In genomic region chr5:40680741-40681350, GRCh38 we compare ENCODE assay signal across 8 cellular contexts. TPM values are rescaled to one million over a fixed set of nuclear protein-coding genes. Genes with fewer than 3 reads are reported as not detected.
DNase-seq lines count a peak whose midpoint lies in the region; TF ChIP-seq lines count a peak whose summit lies in the region.

No MANE protein-coding gene starts in this region.

- TF ChIP-seq CTCF in ascending aorta (IDR thresholded peaks at IDR 0.05) (no peak), BE2C (IDR thresholded peaks at IDR 0.05; ENCODE audit: low read depth, low read length) (no peak)

- peak overlapping the region in 1 of 2 donors; percentile 91 for H3K27ac ChIP-seq in ascending aorta
- H3K27ac ChIP-seq in iPS-20b (ENCODE audit: low read length) = no peak overlapping the region

- no peak overlapping the region for H3K9ac ChIP-seq in iPS-20b (ENCODE audit: low read depth, low read length)

- intact Hi-C loops in ascending aorta (cut with DNase I) = loop anchor here (10.0 kb wide), 1 partner anchor 736 kb away; no protein-coding TSS in a partner anchor

- H3K9me3 ChIP-seq in ascending aorta (no peaks in the 10 kb centered on the region), iPS-20b (ENCODE audit: insufficient read depth, low read depth, low read length) (no peaks in the 10 kb centered on the region), BE2C (no peaks in the 10 kb centered on the region)

- H3K27me3 ChIP-seq in ascending aorta = no peaks in the 10 kb centered on the region
- H3K27me3 ChIP-seq in iPS-20b (ENCODE audit: insufficient read depth, low read length) = peaks cover 56% of the 10 kb centered on the region
- H3K27me3 ChIP-seq in BE2C = peaks cover 71% of the 10 kb centered on the region

- no peaks in the 10 kb centered on the region for H3K36me3 ChIP-seq in ascending aorta
- H3K36me3 ChIP-seq in iPS-20b (ENCODE audit: insufficient read depth, low read depth, low read length) = no peaks in the 10 kb centered on the region
- H3K36me3 ChIP-seq in BE2C = no peaks in the 10 kb centered on the region

- no peaks in the 10 kb centered on the region for H3K4me1 ChIP-seq in ascending aorta
- peaks cover 9% of the 10 kb centered on the region; the same call in 1 of the 2 replicates for H3K4me1 ChIP-seq in iPS-20b (ENCODE audit: insufficient read depth, low read length)
- H3K4me1 ChIP-seq in BE2C = no peaks in the 10 kb centered on the region

- peak overlapping the region; percentile 77 to 80 for H3K4me3 ChIP-seq in ascending aorta
- H3K4me3 ChIP-seq in iPS-20b (ENCODE audit: low read length) = peak overlapping the region; percentile 70
- H3K4me3 ChIP-seq in BE2C (ENCODE audit: low read depth, low read length) = no peak overlapping the region

- DNase-seq in D341Med (ENCODE audit: low spot score) (peak; percentile 23), NOMO-1 treated with dmso at 0.1 percent for 144 hours (lab: John Stamatoyannopoulos, UW; ENCODE audit: unreplicated experiment) (peak; percentile 35), ascending aorta (ENCODE audit: low spot score in 2 of 2) (no peak), NCI-H1048 (lab: John Stamatoyannopoulos, UW) (no peak), BE2C (no peak), NCI-H187 (lab: John Stamatoyannopoulos, UW) (no peak)
- peak; percentile 44 for DNase-seq in stimulated activated CD4-positive, alpha-beta T cell treated with anti-CD3 and anti-CD28 coated beads, Interleukin-1b, Interleukin-23, amount 100 ng/mL, for 48 hours

RNA-seq across cellular contexts. Expression of gene PTGER4, which starts 1.1 kb away (rescaled TPM):
- total RNA-seq in ascending aorta = 48.3 TPM
- polyA plus RNA-seq in BE2C (2012; ENCODE audit: insufficient read depth, insufficient read length, low read depth) = not detected

Comparison
In these comparisons a context has a peak if more than half of its experiments do, and no peak if none do; other contexts are left out.
1. DNase-seq: peak in D341Med (single experiment), NOMO-1 treated with dmso at 0.1 percent for 144 hours (single experiment) and stimulated activated CD4-positive, alpha-beta T cell treated with anti-CD3 and anti-CD28 coated beads, Interleukin-1b, Interleukin-23, amount 100 ng/mL, for 48 hours (single experiment); none in ascending aorta (0 of 2), NCI-H1048 (single experiment), BE2C (single experiment) and NCI-H187 (0 of 2).